24 cellular contexts compared by ENCODE assay signal in genomic region chr6:129604321-129604720, GRCh38.
"Had no signal": no experiment of that assay in that cellular context is flagged by ENCODE, and none has a peak within 500 bp of the region (broad histone marks: within the 10 kb centered on the region; RNA-seq: fewer than 3 reads in every experiment).

No MANE protein-coding gene starts in this region.

- H3K27ac ChIP-seq: PC-9, Peyer's patch, SJCRH30 had no signal

- ATAC-seq: Right ventricle myocardium inferior, SK-N-SH treated with all-trans-retinoic acid at 6 μM for 48 hours had no signal

- H3K9me3 ChIP-seq: MG63, Peyer's patch, SJCRH30 had no signal

- H3K36me3 ChIP-seq: SJCRH30 had no signal

- H3K4me1 ChIP-seq: Peyer's patch had no signal

- DNase-seq: Karpas-422; KG1; MG63; NCI-H1092; NCI-H1105 treated with DMSO at 0.1 percent for 48 hours; NCI-H1417 treated with DMSO at 0.1 percent for 48 hours; NCI-H146; NCI-H1694 treated with DMSO at 0.1 percent for 48 hours; NCI-H1930; NCI-H2081; NCI-H2107; NCI-H2227 treated with DMSO at 0.1 percent for 48 hours; NCI-H524; NCI-H526 treated with DMSO at 0.1 percent for 48 hours; NCI-H774; NK-92 treated with Interleukin-12 subunit alpha and Interleukin-12 subunit beta, amount 100 ng/mL, for 24 hours; OCI-M1; PC-9; Peyer's patch; SHP77 treated with DMSO at 0.1 percent for 48 hours; SJCRH30 had no signal

- FAIRE-seq: HTR-8/SVneo had no signal

- H3K4me3 ChIP-seq: MG63, PC-9, Peyer's patch, SJCRH30 had no signal
